ENCODE assay signal across 8 cellular contexts in the genomic region with DNA sequence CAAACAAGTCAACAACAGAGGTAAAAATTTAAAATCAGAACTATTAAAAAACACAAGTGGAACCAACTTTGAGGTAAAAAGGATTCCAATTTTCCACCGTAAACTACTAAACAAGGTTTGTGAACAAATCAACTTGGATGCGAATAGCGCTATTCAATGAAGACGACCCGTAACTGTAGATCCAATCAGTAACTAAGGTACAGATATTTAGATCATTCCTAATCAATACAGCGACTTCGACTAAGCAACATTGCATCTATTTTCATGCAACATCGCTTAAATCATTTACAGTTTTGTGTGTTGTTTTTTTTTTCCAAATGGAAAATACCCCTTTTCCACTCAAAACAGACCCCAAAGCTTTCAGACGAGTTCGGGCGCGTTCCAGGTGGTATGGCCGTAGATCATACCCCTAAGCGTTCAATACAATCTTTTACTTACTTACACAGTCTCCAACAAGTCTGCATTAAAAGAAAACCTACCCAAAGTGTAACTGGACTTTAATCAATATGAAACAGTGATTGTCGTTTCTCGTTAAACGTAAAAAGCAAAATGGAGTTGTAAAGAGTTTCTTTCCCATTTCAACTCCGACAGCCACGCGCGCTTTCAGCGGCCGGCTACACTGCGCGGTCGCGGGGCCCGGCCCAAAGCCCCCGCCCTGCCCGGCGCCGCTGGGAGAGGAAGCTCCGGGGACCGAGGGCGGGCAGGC. TPM values are rescaled to one million over a fixed set of nuclear protein-coding genes. Genes with fewer than 3 reads are reported as not detected.
DNase-seq lines count a peak whose midpoint lies in the region; ATAC-seq and TF ChIP-seq lines count a peak whose summit lies in the region.

No MANE protein-coding gene starts in this region.

- H3K9me1 ChIP-seq in IMR-90 (ENCODE audit: insufficient read depth, low read length): peaks cover 21% of the 10 kb centered on the region

- H3K4me3 Mint-ChIP-seq in chondrocyte (ENCODE audit: unreplicated experiment): peak overlapping the region; percentile 79

- peak overlapping the region; percentile 97 for H3K9ac ChIP-seq in IMR-90 (ENCODE audit: low read depth, low read length)

- no peaks in the 10 kb centered on the region for H3K27me3 Mint-ChIP-seq in chondrocyte (ENCODE audit: low read depth)

- TF ChIP-seq CTCF in AG10803 (conservative IDR thresholded peaks at IDR 0.05; ENCODE audit: low read length) (no peak), IMR-90 (conservative IDR thresholded peaks at IDR 0.05; ENCODE audit: low read depth, low read length) (no peak), chondrocyte (IDR thresholded peaks at IDR 0.05) (no peak), mucosa of descending colon (IDR thresholded peaks at IDR 0.05) (no peak)

- peak overlapping the region; percentile 98 for H3K4me2 ChIP-seq in IMR-90 (ENCODE audit: low read depth, low read length)

- H4K8ac ChIP-seq in IMR-90 (ENCODE audit: low read depth in 2 of 2, low read length in 2 of 2): peak overlapping the region in 1 of 2 experiments; percentile 51; a peak in 3 of 4 replicates

- H2AK5ac ChIP-seq in IMR-90 (ENCODE audit: low read depth, low read length): peak overlapping the region; percentile 44

- DNase-seq in AG10803 (ENCODE audit: low read depth) (peak; percentile 36), IMR-90 (no peak), chondrocyte (ENCODE audit: low spot score) (peak; percentile 2), mucosa of descending colon (no peak), SKM-1 (lab: John Stamatoyannopoulos, UW; ENCODE audit: unreplicated experiment) (no peak)

- peaks cover 63% of the 10 kb centered on the region for H3K4me1 Mint-ChIP-seq in chondrocyte (ENCODE audit: low read depth)

- peak overlapping the region; percentile 96 for H3K27ac ChIP-seq in IMR-90 (ENCODE audit: insufficient read depth, low read length)

- H3K9me3 ChIP-seq in IMR-90 (ENCODE audit: control insufficient read depth, insufficient read depth, low read length) (no peaks in the 10 kb centered on the region), mucosa of descending colon (no peaks in the 10 kb centered on the region)

- peak overlapping the region; percentile 97 for H2BK5ac ChIP-seq in IMR-90 (ENCODE audit: low read depth, low read length, poor library complexity, severe bottlenecking)

- H3K9me3 Mint-ChIP-seq in chondrocyte (ENCODE audit: low read depth): no peaks in the 10 kb centered on the region

- H4K91ac ChIP-seq in IMR-90 (ENCODE audit: insufficient read depth, low read depth, low read length): 0 out of 2 replicates have a peak overlapping the region, but pooled peaks have one; percentile 23

- ATAC-seq in IMR-90 (ENCODE audit: low read depth): peak; percentile 24; the same call in 1 of the 2 replicates
- no peak for ATAC-seq in mucosa of descending colon
- no peak for ATAC-seq in HG02870 (IDR thresholded peaks at IDR 0.05; ENCODE audit: unreplicated experiment)
- ATAC-seq in HG02852 (IDR thresholded peaks at IDR 0.05; ENCODE audit: unreplicated experiment): no peak
- no peak for ATAC-seq in GM19395 (IDR thresholded peaks at IDR 0.05; ENCODE audit: unreplicated experiment)

- no peak overlapping the region for H3K18ac ChIP-seq in IMR-90 (ENCODE audit: low read depth, low read length)

- CTCF ChIA-PET in IMR-90 (lab: Yijun Ruan, JAX): interaction anchor here (0.6 kb wide), 1 partner anchor 12 kb away, joined by 3 read pairs; no protein-coding TSS in a partner anchor

- H2BK20ac ChIP-seq in IMR-90 (ENCODE audit: low read depth, low read length): no peak overlapping the region

- peak overlapping the region; percentile 77 for H3K56ac ChIP-seq in IMR-90 (ENCODE audit: extremely low read depth, insufficient read depth, low read length)

- no TSS peak for BruUV-seq in IMR-90 (replicated peaks; lab: Mats Ljungman, UMichigan)

- H2AK9ac ChIP-seq in IMR-90 (replicated peaks; ENCODE audit: low read depth, low read length, poor library complexity): peak overlapping the region; percentile 98

- no peak overlapping the region for H2BK120ac ChIP-seq in IMR-90 (ENCODE audit: low read depth, low read length)

- H3K14ac ChIP-seq in IMR-90 (replicated peaks; ENCODE audit: low read depth, low read length): peak overlapping the region; percentile 86

- H3K23ac ChIP-seq in IMR-90 (ENCODE audit: low read depth, low read length): peak overlapping the region; percentile 77

- H3K79me1 ChIP-seq in IMR-90 (ENCODE audit: low read depth in 1 of 2, low read length in 2 of 2): peaks cover 12 to 41% of the 10 kb centered on the region in 2 experiments; a peak in 3 of 4 replicates

- intact Hi-C loops in IMR-90 (cut with micrococcal nuclease) (loop anchor here (2.0 to 5.0 kb wide), 3 partner anchors 48 to 261 kb away; partner anchors contain the start of genes APEH and USP4), mucosa of descending colon (cut with DNase I, micrococcal nuclease) (no loop called here)

- WGBS in IMR-90 (ENCODE audit: extremely low coverage in 2 of 2, insufficient read length in 1 of 2), 2 experiments: 0% methylated on average over 3 of the region's 35 CpGs; no CpG with 5 or more reads in 1 of the 2 experiments

- peak overlapping the region; percentile 91 for H3K27ac Mint-ChIP-seq in chondrocyte (ENCODE audit: unreplicated experiment)

- H2BK15ac ChIP-seq in IMR-90 (ENCODE audit: low read depth, low read length): no peak overlapping the region

- TF ChIP-seq POLR2A in IMR-90 (IDR thresholded peaks at IDR 0.05; ENCODE audit: low read depth, low read length): no peak

- no peak for TF ChIP-seq RAD21 in IMR-90 (IDR thresholded peaks at IDR 0.05; ENCODE audit: low read length)

- H3K36me3 ChIP-seq in IMR-90 (ENCODE audit: control insufficient read depth, insufficient read depth, low read length): peaks cover 12% of the 10 kb centered on the region
- peaks cover 5% of the 10 kb centered on the region for H3K36me3 ChIP-seq in mucosa of descending colon (ENCODE audit: low read depth)

- peak overlapping the region; percentile 92 for H2AFZ ChIP-seq in IMR-90 (replicated peaks; ENCODE audit: low read length, poor library complexity)

- dilution Hi-C loops in IMR-90 (cut with HindIII; ENCODE audit: low sequenced_read_pairs, unreplicated experiment): no loop called here

- in situ Hi-C loops in IMR-90 (cut with MboI; ENCODE audit: low sequenced_read_pairs): loop anchor here (5.0 kb wide), 1 partner anchor 59 kb away; no protein-coding TSS in a partner anchor

- no peak overlapping the region for H4K5ac ChIP-seq in IMR-90 (ENCODE audit: low read depth, low read length)

- H3K4ac ChIP-seq in IMR-90 (ENCODE audit: low read depth, low read length): peak overlapping the region; percentile 97

- peak overlapping the region; percentile 85 for H3K4me3 ChIP-seq in AG10803 (ENCODE audit: low read length)
- peak overlapping the region; percentile 78 for H3K4me3 ChIP-seq in IMR-90 (ENCODE audit: insufficient read depth, low read depth, low read length)
- peak overlapping the region; percentile 90 for H3K4me3 ChIP-seq in mucosa of descending colon

- peaks cover 52% of the 10 kb centered on the region for H4K20me1 ChIP-seq in IMR-90 (ENCODE audit: insufficient read depth, low read length)

- POLR2A ChIA-PET in IMR-90 (lab: Charles Lee; ENCODE audit: unreplicated experiment): interaction anchor here (0.7 to 1.1 kb wide), 2 partner anchors 10 to 60 kb away, joined by 3 to 6 read pairs; no protein-coding TSS in a partner anchor

- peaks cover 9% of the 10 kb centered on the region for H3K36me3 Mint-ChIP-seq in chondrocyte (ENCODE audit: low read depth)

- no peaks in the 10 kb centered on the region for H3K27me3 ChIP-seq in IMR-90 (ENCODE audit: control insufficient read depth, insufficient read depth, low read length)

- H3K4me1 ChIP-seq in IMR-90 (ENCODE audit: control insufficient read depth, insufficient read depth, low read length) (peaks cover 9% of the 10 kb centered on the region), mucosa of descending colon (ENCODE audit: low read depth) (peaks cover 47% of the 10 kb centered on the region)

RNA-seq across cellular contexts. Expression of gene RHOA, which starts 0.8 kb away (rescaled TPM):
- total RNA-seq in IMR-90 (2012; rRNA removed) (879 and 897 TPM in 2 replicates), chondrocyte (625 to 643 TPM (median 626 TPM) in 3 replicates), mucosa of descending colon (100 to 1,000 TPM; 358 to 430 (median 419) TPM)
- polyA plus RNA-seq in IMR-90 (2012; rRNA removed): 369 and 383 TPM in 2 replicates
- polyA plus RNA-seq in IMR-90 (2012; cell fraction: cytosol; rRNA removed): 692 and 1,180 TPM in 2 replicates
- polyA plus RNA-seq in IMR-90 (2012; cell fraction: nucleus; rRNA removed; ENCODE audit: low replicate concordance): 208 and 242 TPM in 2 replicates

RNA-seq across cellular contexts. Expression of gene TCTA, which starts 1.2 kb away (rescaled TPM):
- total RNA-seq in IMR-90 (2012; rRNA removed) (12.8 and 15.1 TPM in 2 replicates), chondrocyte (22.5 to 54.8 TPM (median 23.4 TPM) in 3 replicates), mucosa of descending colon (10 to 100 TPM; 31.6 to 44.4 (median 43.5) TPM)
- polyA plus RNA-seq in IMR-90 (2012; rRNA removed): 43.2 and 46.6 TPM in 2 replicates
- polyA plus RNA-seq in IMR-90 (2012; cell fraction: cytosol; rRNA removed): 32.0 and 57.4 TPM in 2 replicates
- 14.9 and 15.1 TPM in 2 replicates for polyA plus RNA-seq in IMR-90 (2012; cell fraction: nucleus; rRNA removed; ENCODE audit: low replicate concordance)

RNA-seq across cellular contexts. Expression of gene AMT, which starts 11.3 kb away (rescaled TPM):
- total RNA-seq in IMR-90 (2012; rRNA removed): 0.28 and 0.36 TPM in 2 replicates
- polyA plus RNA-seq in IMR-90 (2012; rRNA removed): 5.0 and 5.5 TPM in 2 replicates
- 0.90 and 0.91 TPM in 2 replicates for polyA plus RNA-seq in IMR-90 (2012; cell fraction: cytosol; rRNA removed)
- polyA plus RNA-seq in IMR-90 (2012; cell fraction: nucleus; rRNA removed; ENCODE audit: low replicate concordance): 47.6 and 77.6 TPM in 2 replicates
- total RNA-seq in chondrocyte: 4.8 to 6.1 TPM (median 6.0 TPM) in 3 replicates
- 10 to 100 TPM; 15.8 to 36.3 (median 22.9) TPM for total RNA-seq in mucosa of descending colon

RNA-seq across cellular contexts. Expression of gene NICN1, which starts 18.1 kb away (rescaled TPM):
- total RNA-seq in IMR-90 (2012; rRNA removed) (2.8 and 3.4 TPM in 2 replicates), chondrocyte (20.0 to 25.8 TPM (median 23.8 TPM) in 3 replicates), mucosa of descending colon (10 to 100 TPM in 2 of 3 donors, 1 to 10 TPM in 1; 8.8 to 19.4 (median 17.7) TPM)
- polyA plus RNA-seq in IMR-90 (2012; rRNA removed): 8.0 and 11.4 TPM in 2 replicates
- 4.5 and 6.7 TPM in 2 replicates for polyA plus RNA-seq in IMR-90 (2012; cell fraction: cytosol; rRNA removed)
- 143 and 158 TPM in 2 replicates for polyA plus RNA-seq in IMR-90 (2012; cell fraction: nucleus; rRNA removed; ENCODE audit: low replicate concordance)

RNA-seq across cellular contexts. Expression of gene GPX1, which starts 52.8 kb away (rescaled TPM):
- 126 and 128 TPM in 2 replicates for total RNA-seq in IMR-90 (2012; rRNA removed)
- polyA plus RNA-seq in IMR-90 (2012; rRNA removed): 680 and 1,004 TPM in 2 replicates
- 950 and 1,047 TPM in 2 replicates for polyA plus RNA-seq in IMR-90 (2012; cell fraction: cytosol; rRNA removed)
- polyA plus RNA-seq in IMR-90 (2012; cell fraction: nucleus; rRNA removed; ENCODE audit: low replicate concordance): 169 and 330 TPM in 2 replicates
- 87.9 to 92.6 TPM (median 91.3 TPM) in 3 replicates for total RNA-seq in chondrocyte
- total RNA-seq in mucosa of descending colon: 100 to 1,000 TPM; 122 to 148 (median 144) TPM

Comparison
In these comparisons a context has a peak if more than half of its experiments do, and no peak if none do; other contexts are left out.
1. DNase-seq: peak in AG10803 (single experiment) and chondrocyte (single experiment); none in IMR-90 (single experiment), mucosa of descending colon (0 of 3) and SKM-1 (single experiment).
2. Peak in every context shown above with its lines, with median percentiles within 50 percentile points of each other: H3K4me3 ChIP-seq.